In genomic region chr4:184846531-184846930, GRCh38 we compare ENCODE assay signal across 23 cellular contexts.
"Had no signal": no experiment of that assay in that cellular context is flagged by ENCODE, and none has a peak within 500 bp of the region (broad histone marks: within the 10 kb centered on the region; RNA-seq: fewer than 3 reads in every experiment).

No MANE protein-coding gene starts in this region.

- H3K9me3 Mint-ChIP-seq: activated CD4-positive, alpha-beta memory T cell treated with anti-CD3 and anti-CD28 coated beads, Interleukin-2, amount 10 ng/mL, durations not matched to agents 7 days and 5 days; activated CD4-positive, alpha-beta T cell treated with anti-CD3 and anti-CD28 coated beads, Interleukin-2, amount 10 ng/mL, durations not matched to agents 24 days and 14 days; activated naive CD4-positive, alpha-beta T cell treated with anti-CD3 and anti-CD28 coated beads, Interleukin-2, amount 50 U/mL, for 72 hours; immature natural killer cell; natural killer cell had no signal

- ATAC-seq: activated CD4-positive, CD25-positive, alpha-beta regulatory T cell treated with anti-CD3 and anti-CD28 coated beads, Interleukin-2, amount 50 U/mL, for 24 hours; activated naive CD4-positive, alpha-beta T cell treated with anti-CD3 and anti-CD28 coated beads, Interleukin-2, amount 50 U/mL, for 72 hours; left lobe of liver; lower lobe of right lung; natural killer cell; psoas muscle; right cardiac atrium; stimulated activated naive CD8-positive, alpha-beta T cell treated with anti-CD3 and anti-CD28 coated beads, Interleukin-15, Interleukin-2, amounts not matched to agents 100 U/mL and 50 U/mL, for 24 hours; T-helper 17 cell; upper lobe of right lung had no signal

- H3K4me3 Mint-ChIP-seq: activated CD4-positive, alpha-beta memory T cell treated with anti-CD3 and anti-CD28 coated beads, Interleukin-2, amount 10 ng/mL, durations not matched to agents 7 days and 5 days; activated CD4-positive, alpha-beta T cell treated with anti-CD3 and anti-CD28 coated beads, Interleukin-2, amount 10 ng/mL, durations not matched to agents 24 days and 14 days; immature natural killer cell; natural killer cell; T-helper 17 cell had no signal

- H3K27me3 ChIP-seq: ascending aorta, colonic mucosa, hepatocyte, ovary, thyroid gland, upper lobe of right lung had no signal

- H3K27ac ChIP-seq: ascending aorta, colonic mucosa, hepatocyte, lower lobe of right lung, ovary, psoas muscle, thyroid gland, upper lobe of right lung had no signal

- H3K4me3 ChIP-seq: ascending aorta, colonic mucosa, hepatocyte, lower lobe of right lung, ovary, psoas muscle, thyroid gland, upper lobe of right lung had no signal

- H3K4me1 ChIP-seq: ascending aorta, colonic mucosa, lower lobe of right lung, psoas muscle, thyroid gland had no signal

- H3K4me2 ChIP-seq: hepatocyte had no signal

- H3K4me1 Mint-ChIP-seq: immature natural killer cell, natural killer cell had no signal

- H3K27ac Mint-ChIP-seq: activated CD4-positive, alpha-beta memory T cell treated with anti-CD3 and anti-CD28 coated beads, Interleukin-2, amount 10 ng/mL, durations not matched to agents 7 days and 5 days; activated CD4-positive, alpha-beta T cell treated with anti-CD3 and anti-CD28 coated beads, Interleukin-2, amount 10 ng/mL, durations not matched to agents 24 days and 14 days; activated naive CD4-positive, alpha-beta T cell treated with anti-CD3 and anti-CD28 coated beads, Interleukin-2, amount 50 U/mL, for 72 hours; immature natural killer cell; natural killer cell; T-helper 17 cell had no signal

- H3K9me3 ChIP-seq: ascending aorta, colonic mucosa, lower lobe of right lung, ovary, psoas muscle, thyroid gland, upper lobe of right lung had no signal

- DNase-seq: activated CD4-positive, alpha-beta memory T cell treated with anti-CD3 and anti-CD28 coated beads, Interleukin-2, amount 10 ng/mL, durations not matched to agents 7 days and 5 days; activated CD4-positive, alpha-beta T cell treated with anti-CD3 and anti-CD28 coated beads, Interleukin-2, amount 10 ng/mL, durations not matched to agents 24 days and 14 days; activated gamma-delta T cell treated with Interleukin-2 at 50 U/mL for 16 hours; colonic mucosa; glutamatergic neuron; immature natural killer cell; lower lobe of right lung; natural killer cell; ovary; psoas muscle; right cardiac atrium; stimulated activated CD4-positive, alpha-beta T cell treated with anti-CD3 and anti-CD28 coated beads, Interleukin-12 subunit alpha, Interleukin-12 subunit beta, amount 100 ng/mL, for 4 hours; stimulated activated CD4-positive, alpha-beta T cell treated with anti-CD3 and anti-CD28 coated beads, Interleukin-4, amount 100 ng/mL, for 4 hours; stimulated activated naive CD8-positive, alpha-beta T cell treated with anti-CD3 and anti-CD28 coated beads, Interleukin-15, Interleukin-2, amounts not matched to agents 100 U/mL and 50 U/mL, for 24 hours; SW 1271; T-helper 17 cell; thyroid gland; upper lobe of right lung had no signal

- H3K79me2 ChIP-seq: hepatocyte had no signal

- H3K36me3 ChIP-seq: ascending aorta, colonic mucosa, lower lobe of right lung, ovary, thyroid gland, upper lobe of right lung had no signal

- H2AFZ ChIP-seq: hepatocyte had no signal

- H3K36me3 Mint-ChIP-seq: activated naive CD4-positive, alpha-beta T cell treated with anti-CD3 and anti-CD28 coated beads, Interleukin-2, amount 50 U/mL, for 72 hours; immature natural killer cell; natural killer cell had no signal
